ENCODE assay signal across 21 cellular contexts in genomic region chr3:65988440-65988839, GRCh38. TPM values are rescaled to one million over a fixed set of nuclear protein-coding genes. Genes with fewer than 3 reads are reported as not detected.
DNase-seq lines count a peak whose midpoint lies in the region; ATAC-seq and TF ChIP-seq lines count a peak whose summit lies in the region.
"Had no signal": no experiment of that assay in that cellular context is flagged by ENCODE, and none has a peak within 500 bp of the region (broad histone marks: within the 10 kb centered on the region; RNA-seq: fewer than 3 reads in every experiment).

No MANE protein-coding gene starts in this region.

- no peak overlapping the region for H2BK120ac ChIP-seq in mesenchymal stem cell (ENCODE audit: low read depth, low read length)

- H4K91ac ChIP-seq in mesenchymal stem cell (ENCODE audit: low read length), result no peak overlapping the region

- H2BK5ac ChIP-seq in mesenchymal stem cell (ENCODE audit: low read depth, low read length, poor library complexity, severe bottlenecking), result no peak overlapping the region

- peaks cover 22% of the 10 kb centered on the region for H3K79me1 ChIP-seq in mesenchymal stem cell (replicated peaks; ENCODE audit: low read length, poor library complexity, severe bottlenecking)

- H3K4me1 Mint-ChIP-seq in type B pancreatic cell (ENCODE audit: unreplicated experiment), result peaks cover 11% of the 10 kb centered on the region
- H3K4me1 Mint-ChIP-seq: B cell had no signal

- no peaks in the 10 kb centered on the region for H3K27me3 Mint-ChIP-seq in type B pancreatic cell
- H3K27me3 Mint-ChIP-seq: B cell had no signal

- H3K27ac ChIP-seq in left ventricle myocardium inferior (replicated peaks), result peak overlapping the region; percentile 18
- no peak overlapping the region for H3K27ac ChIP-seq in mesenchymal stem cell (ENCODE audit: low read length, poor library complexity, severe bottlenecking)
- H3K27ac ChIP-seq: A549, SK-N-MC had no signal

- TF ChIP-seq CTCF in left ventricle myocardium inferior (IDR thresholded peaks at IDR 0.05; ENCODE audit: borderline replicate concordance) (no peak), type B pancreatic cell (conservative IDR thresholded peaks at IDR 0.05) (no peak)

- no peak overlapping the region for H3K9ac ChIP-seq in mesenchymal stem cell (ENCODE audit: low read length)

- peak overlapping the region; percentile 54 for H4K8ac ChIP-seq in mesenchymal stem cell (ENCODE audit: low read length)

- H3K4me3 Mint-ChIP-seq in type B pancreatic cell, result no peak overlapping the region
- H3K4me3 Mint-ChIP-seq: B cell had no signal

- DNase-seq in left ventricle myocardium inferior, result no peak
- DNase-seq in Right ventricle myocardium inferior (ENCODE audit: missing footprints), result no peak
- DNase-seq in NCI-H524 treated with DMSO at 0.1 percent for 48 hours (lab: John Stamatoyannopoulos, UW), result peak; percentile 79
- DNase-seq in mesenchymal stem cell, result no peak
- peak; percentile 50 for DNase-seq in retina
- no peak for DNase-seq in type B pancreatic cell (ENCODE audit: extremely low spot score, unreplicated experiment)
- DNase-seq: DMS79 treated with DMSO at 0.1 percent for 48 hours, KBM-7, MM.1S, NCI-H1092, NCI-H1436 treated with DMSO at 0.1 percent for 48 hours, NCI-H1930, NCI-H446 treated with DMSO at 0.1 percent for 48 hours, Right ventricle myocardium superior, SW 1271 had no signal

- H3K4me1 ChIP-seq in left ventricle myocardium inferior (peaks cover 81% of the 10 kb centered on the region), mesenchymal stem cell (ENCODE audit: control insufficient read depth, insufficient read depth, low read depth, low read length) (no peaks in the 10 kb centered on the region)
- H3K4me1 ChIP-seq: A549, HAP-1 had no signal

- no peak overlapping the region for H3K27ac Mint-ChIP-seq in type B pancreatic cell
- H3K27ac Mint-ChIP-seq: B cell had no signal

- no peak overlapping the region for H3K23ac ChIP-seq in mesenchymal stem cell (ENCODE audit: low read length in 2 of 2)

- H3K18ac ChIP-seq in mesenchymal stem cell (ENCODE audit: low read depth in 1 of 2, low read length in 2 of 2), result no peak overlapping the region

- H3K4me3 ChIP-seq in left ventricle myocardium inferior, result no peak overlapping the region
- H3K4me3 ChIP-seq in mesenchymal stem cell (ENCODE audit: insufficient read depth in 1 of 2, low read depth in 1 of 2, low read length in 2 of 2), result no peak overlapping the region
- H3K4me3 ChIP-seq: A549, HAP-1, SK-N-MC had no signal

- no peak overlapping the region for H3K14ac ChIP-seq in mesenchymal stem cell (ENCODE audit: low read length in 2 of 2)

- WGBS in mesenchymal stem cell, result 100% methylated on average over 1 of the region's 2 CpGs

- H2BK12ac ChIP-seq in mesenchymal stem cell (ENCODE audit: low read length in 2 of 2), result no peak overlapping the region

- no peak overlapping the region for H2AFZ ChIP-seq in mesenchymal stem cell (ENCODE audit: low read depth, low read length)

- no peak overlapping the region for H3K4ac ChIP-seq in mesenchymal stem cell (ENCODE audit: low read depth in 1 of 2, low read length in 2 of 2)

- H3K27me3 ChIP-seq in left ventricle myocardium inferior (ENCODE audit: low read depth) (no peaks in the 10 kb centered on the region), mesenchymal stem cell (ENCODE audit: control insufficient read depth in 1 of 2, insufficient read depth in 1 of 2, low read length in 2 of 2) (no peaks in the 10 kb centered on the region)

- no peak overlapping the region for H2BK15ac ChIP-seq in mesenchymal stem cell (ENCODE audit: low read depth, poor library complexity, severe bottlenecking)

- no peaks in the 10 kb centered on the region for H3K9me3 Mint-ChIP-seq in type B pancreatic cell

- H3K36me3 Mint-ChIP-seq in type B pancreatic cell, result peaks cover 13% of the 10 kb centered on the region

- H3K4me2 ChIP-seq in mesenchymal stem cell (ENCODE audit: low read length, poor library complexity, severe bottlenecking), result no peak overlapping the region
- H3K4me2 ChIP-seq: A549 had no signal

- ATAC-seq in Right ventricle myocardium inferior (no peak), HG02973 (IDR thresholded peaks at IDR 0.05; ENCODE audit: unreplicated experiment) (no peak), HG02571 (IDR thresholded peaks at IDR 0.05; ENCODE audit: unreplicated experiment) (no peak)
- ATAC-seq: A549 had no signal

- H3K9me3 ChIP-seq in left ventricle myocardium inferior (replicated peaks) (no peaks in the 10 kb centered on the region), mesenchymal stem cell (ENCODE audit: control insufficient read depth, low read length) (no peaks in the 10 kb centered on the region)
- H3K9me3 ChIP-seq: A549, HAP-1 had no signal

- H3K36me3 ChIP-seq in left ventricle myocardium inferior (no peaks in the 10 kb centered on the region), mesenchymal stem cell (ENCODE audit: control insufficient read depth in 1 of 2, insufficient read depth in 2 of 2, low read depth in 1 of 2, low read length in 2 of 2) (no peaks in the 10 kb centered on the region)
- H3K36me3 ChIP-seq: HAP-1 had no signal

- intact Hi-C loops in left ventricle myocardium inferior (cut with micrococcal nuclease), result no loop called here
- intact Hi-C loops in Right ventricle myocardium inferior (cut with DNase I), result loop anchor here (5.0 kb wide), 1 partner anchor 49 kb away; the partner anchor contains the start of gene MAGI1

- H2AK5ac ChIP-seq in mesenchymal stem cell (ENCODE audit: low read length, severe bottlenecking), result no peak overlapping the region

RNA-seq across cellular contexts. Expression of gene MAGI1, which starts 50.3 kb away (rescaled TPM):
- 36.6 TPM for total RNA-seq in left ventricle myocardium inferior
- total RNA-seq in Right ventricle myocardium inferior, result 33.1 TPM
- 5.9 TPM for polyA plus RNA-seq in mesenchymal stem cell (2013, experiment 1 of 2)
- polyA plus RNA-seq in mesenchymal stem cell (2013, experiment 2 of 2), result 5.6 TPM
- total RNA-seq in type B pancreatic cell (ENCODE audit: low replicate concordance), result 46.1 and 53.1 TPM in 2 replicates

Comparison
In these comparisons a context has a peak if more than half of its experiments do, and no peak if none do; other contexts are left out.
1. DNase-seq: peak in NCI-H524 treated with DMSO at 0.1 percent for 48 hours (single experiment) and retina (single experiment); none in left ventricle myocardium inferior (single experiment), Right ventricle myocardium inferior (single experiment), mesenchymal stem cell (single experiment) and type B pancreatic cell (single experiment).